Comparison of ENCODE assay signal across 8 cellular contexts in genomic region chr11:6390718-6391547, GRCh38. TPM values are rescaled to one million over a fixed set of nuclear protein-coding genes. Genes with fewer than 3 reads are reported as not detected.
A peak's percentile ranks its signal among the peaks of the same experiment; 100 is the strongest.
DNase-seq lines count a peak whose midpoint lies in the region; ATAC-seq and TF ChIP-seq lines count a peak whose summit lies in the region.

No MANE protein-coding gene starts in this region.

- WGBS in urinary bladder, result 34% methylated on average over 20 of the region's 20 CpGs

- peak overlapping the region; percentile 94 for H3K27ac Mint-ChIP-seq in activated naive CD4-positive, alpha-beta T cell treated with anti-CD3 and anti-CD28 coated beads, Interleukin-2, amount 10 ng/mL, durations not matched to agents 7 days and 5 days

- ATAC-seq in HG03280 (IDR thresholded peaks at IDR 0.05; ENCODE audit: unreplicated experiment) (no peak), HG02852 (IDR thresholded peaks at IDR 0.05; ENCODE audit: unreplicated experiment) (no peak)

- no peaks in the 10 kb centered on the region for H3K9me3 Mint-ChIP-seq in activated naive CD4-positive, alpha-beta T cell treated with anti-CD3 and anti-CD28 coated beads, Interleukin-2, amount 10 ng/mL, durations not matched to agents 7 days and 5 days

- no peak for TF ChIP-seq CTCF in astrocyte of the spinal cord (IDR thresholded peaks at IDR 0.05; ENCODE audit: low read depth, low read length)

- H3K36me3 Mint-ChIP-seq in activated naive CD4-positive, alpha-beta T cell treated with anti-CD3 and anti-CD28 coated beads, Interleukin-2, amount 10 ng/mL, durations not matched to agents 7 days and 5 days, result peaks cover 43% of the 10 kb centered on the region

- H3K27ac ChIP-seq in urinary bladder (ENCODE audit: low read depth), result peak overlapping the region; percentile 87

- no peaks in the 10 kb centered on the region for H3K4me1 ChIP-seq in urinary bladder (ENCODE audit: insufficient read depth)

- peak overlapping the region; percentile 94 for H3K4me3 Mint-ChIP-seq in activated naive CD4-positive, alpha-beta T cell treated with anti-CD3 and anti-CD28 coated beads, Interleukin-2, amount 10 ng/mL, durations not matched to agents 7 days and 5 days

- in situ Hi-C loops in astrocyte of the spinal cord (cut with HindIII; ENCODE audit: low sequenced_read_pairs), result no loop called here

- H3K4me3 ChIP-seq in astrocyte of the spinal cord (ENCODE audit: low read depth, low read length) (peak overlapping the region; percentile 76), urinary bladder (ENCODE audit: low read depth, low read length) (peak overlapping the region; percentile 80)

- no peaks in the 10 kb centered on the region for H3K36me3 ChIP-seq in urinary bladder (ENCODE audit: insufficient read depth)

- H3K27me3 Mint-ChIP-seq in activated naive CD4-positive, alpha-beta T cell treated with anti-CD3 and anti-CD28 coated beads, Interleukin-2, amount 10 ng/mL, durations not matched to agents 7 days and 5 days, result no peaks in the 10 kb centered on the region

- DNase-seq in activated naive CD4-positive, alpha-beta T cell treated with anti-CD3 and anti-CD28 coated beads, Interleukin-2, amount 10 ng/mL, durations not matched to agents 7 days and 5 days, result peak; percentile 31
- DNase-seq in activated naive CD4-positive, alpha-beta T cell treated with Interleukin-2 at 50 U/mL for 16 hours, result no peak
- DNase-seq in astrocyte of the spinal cord (ENCODE audit: low read depth, low spot score), result no peak
- peak; percentile 7 for DNase-seq in medulla oblongata (ENCODE audit: extremely low spot score)
- no peak for DNase-seq in retina

- CTCF ChIA-PET in activated naive CD4-positive, alpha-beta T cell treated with anti-CD3 and anti-CD28 coated beads, Interleukin-2, amount 10 ng/mL, durations not matched to agents 7 days and 5 days (lab: Charles Lee), result interaction anchor here (1.1 to 7.2 kb wide), 5 partner anchors 10 to 52 kb away, joined by 3 to 52 read pairs (median 22); partner anchors contain the start of gene HPX

- peaks cover 50% of the 10 kb centered on the region for H3K4me1 Mint-ChIP-seq in activated naive CD4-positive, alpha-beta T cell treated with anti-CD3 and anti-CD28 coated beads, Interleukin-2, amount 10 ng/mL, durations not matched to agents 7 days and 5 days

RNA-seq across cellular contexts. Expression of gene SMPD1, which starts 0.7 kb away (rescaled TPM):
- 9.5 TPM for total RNA-seq in urinary bladder
- polyA plus RNA-seq in urinary bladder, result 33.8 TPM

RNA-seq across cellular contexts. Expression of gene APBB1, which starts 28.0 kb away (rescaled TPM):
- total RNA-seq in urinary bladder, result 31.8 TPM
- polyA plus RNA-seq in urinary bladder, result 68.7 TPM

RNA-seq across cellular contexts. Expression of gene HPX, which starts 49.9 kb away (rescaled TPM):
- total RNA-seq in urinary bladder, result 1.1 TPM
- 3.3 TPM for polyA plus RNA-seq in urinary bladder

Comparison
In these comparisons a context has a peak if more than half of its experiments do, and no peak if none do; other contexts are left out.
1. DNase-seq: peak in activated naive CD4-positive, alpha-beta T cell treated with anti-CD3 and anti-CD28 coated beads, Interleukin-2, amount 10 ng/mL, durations not matched to agents 7 days and 5 days (single experiment) and medulla oblongata (single experiment); none in activated naive CD4-positive, alpha-beta T cell treated with Interleukin-2 at 50 U/mL for 16 hours (single experiment), astrocyte of the spinal cord (single experiment) and retina (single experiment).